Comparison of ENCODE assay signal across 15 cellular contexts in genomic region chr21:29304577-29304976, GRCh38. TPM values are rescaled to one million over a fixed set of nuclear protein-coding genes. Genes with fewer than 3 reads are reported as not detected.
A peak's percentile ranks its signal among the peaks of the same experiment; 100 is the strongest.
DNase-seq lines count a peak whose midpoint lies in the region; ATAC-seq and TF ChIP-seq lines count a peak whose summit lies in the region.
"Had no signal": no experiment of that assay in that cellular context is flagged by ENCODE, and none has a peak within 500 bp of the region (broad histone marks: within the 10 kb centered on the region; RNA-seq: fewer than 3 reads in every experiment).

No MANE protein-coding gene starts in this region.

- TF ChIP-seq CTCF in OCI-LY3 (IDR thresholded peaks at IDR 0.05; ENCODE audit: low read depth, low read length): no peak
- no peak for TF ChIP-seq CTCF in smooth muscle cell (IDR thresholded peaks at IDR 0.05; ENCODE audit: borderline replicate concordance, insufficient read depth, poor library complexity, severe bottlenecking)

- H3K9me3 ChIP-seq in GM23248 (ENCODE audit: low read depth): no peaks in the 10 kb centered on the region
- no peaks in the 10 kb centered on the region for H3K9me3 ChIP-seq in OCI-LY3 (ENCODE audit: insufficient read depth, low read length)
- H3K9me3 ChIP-seq in smooth muscle cell (replicated peaks; ENCODE audit: low read depth): no peaks in the 10 kb centered on the region
- H3K9me3 ChIP-seq in neuronal stem cell (replicated peaks in 1 of 2; ENCODE audit: control insufficient read depth in 2 of 2, insufficient read depth in 1 of 2, low read depth in 1 of 2, low read length in 2 of 2): no peaks in the 10 kb centered on the region
- H3K9me3 ChIP-seq: Caco-2 had no signal

- H3K9me3 Mint-ChIP-seq in dendritic cell treated with granulocyte-macrophage colony-stimulating factor and Interleukin-4, amounts not matched to agents 40 ng/mL and 50 ng/mL, for 4 days: no peaks in the 10 kb centered on the region
- H3K9me3 Mint-ChIP-seq: activated naive CD4-positive, alpha-beta T cell treated with anti-CD3 and anti-CD28 coated beads for 36 hours; GM23338 had no signal

- peak overlapping the region; percentile 6; the same call in 1 of the 2 replicates for H3K27ac ChIP-seq in GM23248
- H3K27ac ChIP-seq in OCI-LY3 (ENCODE audit: low read length): no peak overlapping the region
- no peak overlapping the region for H3K27ac ChIP-seq in smooth muscle cell (ENCODE audit: low read depth)
- no peak overlapping the region for H3K27ac ChIP-seq in neuronal stem cell (replicated peaks; ENCODE audit: low read length)

- H2AFZ ChIP-seq in GM23248 (no peak overlapping the region), OCI-LY3 (ENCODE audit: low read depth, low read length) (no peak overlapping the region), smooth muscle cell (ENCODE audit: low read depth) (no peak overlapping the region), neuronal stem cell (ENCODE audit: low read length) (no peak overlapping the region)
- H2AFZ ChIP-seq: GM23338 had no signal

- H2BK5ac ChIP-seq in neuronal stem cell (ENCODE audit: low read length): no peak overlapping the region

- H2BK120ac ChIP-seq in neuronal stem cell (ENCODE audit: low read depth, low read length): no peak overlapping the region

- peaks cover 10% of the 10 kb centered on the region for H3K79me1 ChIP-seq in neuronal stem cell (ENCODE audit: low read depth, low read length)

- H3K36me3 Mint-ChIP-seq in dendritic cell treated with granulocyte-macrophage colony-stimulating factor and Interleukin-4, amounts not matched to agents 40 ng/mL and 50 ng/mL, for 4 days (ENCODE audit: low read depth): peaks cover 21% of the 10 kb centered on the region

- no peak for ATAC-seq in HG03378 (IDR thresholded peaks at IDR 0.05; ENCODE audit: unreplicated experiment)
- ATAC-seq: esophagus mucosa, GM23338, right cardiac atrium had no signal

- in situ Hi-C loops in GM23248 (cut with MboI): no loop called here

- no peak overlapping the region for H3K4me3 Mint-ChIP-seq in dendritic cell treated with granulocyte-macrophage colony-stimulating factor and Interleukin-4, amounts not matched to agents 40 ng/mL and 50 ng/mL, for 4 days
- H3K4me3 Mint-ChIP-seq: activated naive CD4-positive, alpha-beta T cell treated with anti-CD3 and anti-CD28 coated beads for 36 hours; GM23338 had no signal

- H3K27ac Mint-ChIP-seq in dendritic cell treated with granulocyte-macrophage colony-stimulating factor and Interleukin-4, amounts not matched to agents 40 ng/mL and 50 ng/mL, for 4 days: peak overlapping the region; percentile 87
- H3K27ac Mint-ChIP-seq: activated naive CD4-positive, alpha-beta T cell treated with anti-CD3 and anti-CD28 coated beads for 36 hours; GM23338 had no signal

- H4K91ac ChIP-seq in neuronal stem cell (ENCODE audit: low read depth, low read length, poor library complexity): no peak overlapping the region

- H3K27me3 Mint-ChIP-seq in dendritic cell treated with granulocyte-macrophage colony-stimulating factor and Interleukin-4, amounts not matched to agents 40 ng/mL and 50 ng/mL, for 4 days: no peaks in the 10 kb centered on the region

- peak overlapping the region; percentile 69 for H3K4me2 ChIP-seq in GM23248 (ENCODE audit: unreplicated experiment)
- peak overlapping the region; percentile 7; the same call in 1 of the 2 replicates for H3K4me2 ChIP-seq in OCI-LY3 (ENCODE audit: low read length)
- H3K4me2 ChIP-seq in smooth muscle cell: peak overlapping the region; percentile 2
- no peak overlapping the region for H3K4me2 ChIP-seq in neuronal stem cell (ENCODE audit: insufficient read depth, low read length, poor library complexity, severe bottlenecking)
- H3K4me2 ChIP-seq: GM23338 had no signal

- H3K23ac ChIP-seq in neuronal stem cell (ENCODE audit: low read depth, low read length, poor library complexity): no peak overlapping the region

- H3F3A ChIP-seq in GM23248 (ENCODE audit: insufficient read depth): peaks cover 74% of the 10 kb centered on the region
- no peaks in the 10 kb centered on the region for H3F3A ChIP-seq in smooth muscle cell (ENCODE audit: low read depth)

- no peak overlapping the region for H2BK12ac ChIP-seq in neuronal stem cell (ENCODE audit: low read length)

- peaks cover 62% of the 10 kb centered on the region for H3K4me1 Mint-ChIP-seq in dendritic cell treated with granulocyte-macrophage colony-stimulating factor and Interleukin-4, amounts not matched to agents 40 ng/mL and 50 ng/mL, for 4 days (ENCODE audit: low read depth)

- H3K79me2 ChIP-seq in GM23248 (ENCODE audit: insufficient read depth): peaks cover 100% of the 10 kb centered on the region
- peaks cover 100% of the 10 kb centered on the region for H3K79me2 ChIP-seq in OCI-LY3 (ENCODE audit: low read length)
- H3K79me2 ChIP-seq in smooth muscle cell (ENCODE audit: low read depth): peaks cover 100% of the 10 kb centered on the region

- no peak for DNase-seq in GM23248
- no peak for DNase-seq in smooth muscle cell (lab: John Stamatoyannopoulos, UW; ENCODE audit: unreplicated experiment)
- DNase-seq in AG20443 (ENCODE audit: low spot score): no peak
- no peak for DNase-seq in neuronal stem cell (ENCODE audit: low spot score)
- DNase-seq: activated naive CD4-positive, alpha-beta T cell treated with anti-CD3 and anti-CD28 coated beads for 36 hours; Caco-2; cerebellar nuclear complex; NCI-H146; NCI-H526; right cardiac atrium had no signal

- H2AK5ac ChIP-seq in neuronal stem cell (ENCODE audit: low read depth, low read length): no peak overlapping the region

- no peak overlapping the region; the same call in 1 of the 2 replicates for H3K4me3 ChIP-seq in GM23248
- no peak overlapping the region for H3K4me3 ChIP-seq in OCI-LY3 (ENCODE audit: low read length)
- no peak overlapping the region for H3K4me3 ChIP-seq in smooth muscle cell
- no peak overlapping the region for H3K4me3 ChIP-seq in neuronal stem cell (ENCODE audit: low read length in 2 of 2)
- H3K4me3 ChIP-seq: GM23338 had no signal

- WGBS in GM23248 (ENCODE audit: low coverage in 1 of 2, low lambda C conversion rate in 2 of 2, missing lambda C conversion rate in 2 of 2), 2 experiments: 45 to 56% methylated on average over 2 of the region's 2 CpGs
- 79% methylated on average over 2 of the region's 2 CpGs for WGBS in smooth muscle cell (ENCODE audit: low lambda C conversion rate)
- WGBS in neuronal stem cell (ENCODE audit: extremely low coverage in 2 of 2, insufficient read length in 2 of 2, insufficient replicate concordance in 1 of 2), 2 donors: no CpG with 5 or more reads among the region's 2 CpGs

- intact Hi-C loops in dendritic cell treated with granulocyte-macrophage colony-stimulating factor and Interleukin-4, amounts not matched to agents 40 ng/mL and 50 ng/mL, for 4 days (cut with micrococcal nuclease): loop anchor here (5.0 kb wide), 2 partner anchors 43 to 67 kb away; no protein-coding TSS in a partner anchor

- H4K20me1 ChIP-seq in GM23248 (ENCODE audit: insufficient read depth) (peaks cover 46% of the 10 kb centered on the region), OCI-LY3 (ENCODE audit: insufficient read depth, low read length) (peaks cover 88% of the 10 kb centered on the region), smooth muscle cell (ENCODE audit: low read depth) (peaks cover 100% of the 10 kb centered on the region)

- H3K14ac ChIP-seq in neuronal stem cell (ENCODE audit: low read length): no peak overlapping the region

- no peaks in the 10 kb centered on the region for H3K9me2 ChIP-seq in GM23248 (ENCODE audit: insufficient read depth)

- no peak overlapping the region for H4K8ac ChIP-seq in neuronal stem cell (ENCODE audit: low read depth, low read length)

- no peaks in the 10 kb centered on the region for H3K27me3 ChIP-seq in GM23248 (replicated peaks; ENCODE audit: insufficient read depth)
- no peaks in the 10 kb centered on the region for H3K27me3 ChIP-seq in OCI-LY3 (ENCODE audit: low read depth, low read length)
- H3K27me3 ChIP-seq in smooth muscle cell (ENCODE audit: low read depth): no peaks in the 10 kb centered on the region
- H3K27me3 ChIP-seq in neuronal stem cell (ENCODE audit: control insufficient read depth in 3 of 3, insufficient read depth in 3 of 3, low read depth in 1 of 3, low read length in 3 of 3): no peaks in the 10 kb centered on the region

- H3K18ac ChIP-seq in neuronal stem cell (ENCODE audit: low read length): no peak overlapping the region

- no peak overlapping the region for H2BK15ac ChIP-seq in neuronal stem cell (ENCODE audit: low read length)

- H3K4ac ChIP-seq in neuronal stem cell (ENCODE audit: low read length): no peak overlapping the region

- H3K9ac ChIP-seq in GM23248 (peak overlapping the region; percentile 36; the same call in 1 of the 2 replicates), OCI-LY3 (ENCODE audit: low read length) (no peak overlapping the region), smooth muscle cell (ENCODE audit: low read depth) (no peak overlapping the region), neuronal stem cell (ENCODE audit: low read depth, low read length, poor library complexity) (no peak overlapping the region)

- H3K36me3 ChIP-seq in GM23248 (ENCODE audit: low read depth) (0 out of 2 replicates have a peak, but pooled peaks cover 4% of the 10 kb centered on the region), OCI-LY3 (replicated peaks; ENCODE audit: low read depth, low read length) (peaks cover 15% of the 10 kb centered on the region), smooth muscle cell (ENCODE audit: low read depth) (no peaks in the 10 kb centered on the region), neuronal stem cell (replicated peaks in 1 of 2; ENCODE audit: control insufficient read depth in 2 of 2, insufficient read depth in 2 of 2, low read length in 2 of 2) (peaks cover 0 to 8% of the 10 kb centered on the region in 2 donors)

- H3K4me1 ChIP-seq in GM23248 (ENCODE audit: insufficient read depth) (peaks cover 81% of the 10 kb centered on the region), OCI-LY3 (ENCODE audit: low read length) (peaks cover 56% of the 10 kb centered on the region), smooth muscle cell (ENCODE audit: low read depth) (peaks cover 27% of the 10 kb centered on the region), neuronal stem cell (ENCODE audit: control insufficient read depth in 2 of 2, insufficient read depth in 1 of 2, low read depth in 1 of 2, low read length in 2 of 2) (peaks cover 5 to 11% of the 10 kb centered on the region in 2 donors)

RNA-seq across cellular contexts. Expression of gene BACH1, which starts 5.9 kb away (rescaled TPM):
- 52.4 and 52.7 TPM in 2 replicates for total RNA-seq in GM23248 (2014; rRNA removed; shearing (Covaris generic))
- 22.9 and 23.9 TPM in 2 replicates for polyA plus RNA-seq in GM23248 (2016; fragmentation: Nextera tagmentation; extraction: Ambion mirVana)
- 103 and 113 TPM in 2 replicates for total RNA-seq in smooth muscle cell
- polyA plus RNA-seq in smooth muscle cell: 26.3 and 29.5 TPM in 2 replicates
- polyA plus RNA-seq in neuronal stem cell (2013, experiment 1 of 2): 30.5 TPM
- 33.1 TPM for polyA plus RNA-seq in neuronal stem cell (2013, experiment 2 of 2)
